ENCODE assay signal across 24 cellular contexts in the genomic region with DNA sequence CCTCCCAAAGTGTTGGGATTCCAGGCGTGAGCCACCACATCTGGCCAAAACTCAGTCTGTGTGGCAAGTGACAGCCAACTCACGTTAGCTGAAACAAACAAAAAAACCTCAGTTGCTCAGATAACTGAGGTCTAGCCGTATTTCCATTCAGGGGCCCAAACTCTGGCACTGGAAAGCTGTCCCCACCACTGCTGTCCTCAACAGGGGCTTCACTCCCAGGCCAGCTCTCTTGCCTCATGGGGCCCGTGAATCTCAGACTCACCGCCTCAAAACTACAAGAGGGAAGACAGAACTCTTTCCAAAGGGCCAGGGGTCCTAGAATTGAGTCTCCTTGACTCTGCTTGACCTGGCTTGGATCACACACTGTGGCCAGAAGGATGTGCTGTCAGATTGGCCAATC. TPM values are rescaled to one million over a fixed set of nuclear protein-coding genes. Genes with fewer than 3 reads are reported as not detected.
DNase-seq lines count a peak whose midpoint lies in the region; ATAC-seq and TF ChIP-seq lines count a peak whose summit lies in the region.
"Had no signal": no experiment of that assay in that cellular context is flagged by ENCODE, and none has a peak within 500 bp of the region (broad histone marks: within the 10 kb centered on the region; RNA-seq: fewer than 3 reads in every experiment).

No MANE protein-coding gene starts in this region.

- no peaks in the 10 kb centered on the region for H3K27me3 Mint-ChIP-seq in activated CD8-positive, alpha-beta T cell treated with anti-CD3 and anti-CD28 coated beads for 36 hours
- H3K27me3 Mint-ChIP-seq in activated CD8-positive, alpha-beta T cell treated with anti-CD3 and anti-CD28 coated beads, Interleukin-2, amount 10 ng/mL, durations not matched to agents 7 days and 5 days (ENCODE audit: low read depth), result no peaks in the 10 kb centered on the region
- H3K27me3 Mint-ChIP-seq in stimulated activated naive B cell treated with anti-CD40 and anti-IgM and Interleukin-4, amounts not matched to agents 10 μg/mL and 1 μg/mL and 100 μg/mL, for 72 hours, result no peaks in the 10 kb centered on the region
- H3K27me3 Mint-ChIP-seq: B cell; CD4-positive, alpha-beta memory T cell had no signal

- no peaks in the 10 kb centered on the region for H3K9me3 ChIP-seq in neutrophil
- H3K9me3 ChIP-seq: A549; BLaER1 treated with 17β-estradiol and CSF1 and Interleukin-3, amounts not matched to agents 10 nM and 100 nM had no signal

- H3K36me3 Mint-ChIP-seq in activated CD8-positive, alpha-beta T cell treated with anti-CD3 and anti-CD28 coated beads for 36 hours (ENCODE audit: low read depth), result peaks cover 33% of the 10 kb centered on the region
- peaks cover 37% of the 10 kb centered on the region for H3K36me3 Mint-ChIP-seq in activated CD8-positive, alpha-beta T cell treated with anti-CD3 and anti-CD28 coated beads, Interleukin-2, amount 10 ng/mL, durations not matched to agents 7 days and 5 days (ENCODE audit: low read depth)
- peaks cover 43 to 62% of the 10 kb centered on the region in 2 donors for H3K36me3 Mint-ChIP-seq in stimulated activated naive B cell treated with anti-CD40 and anti-IgM and Interleukin-4, amounts not matched to agents 10 μg/mL and 1 μg/mL and 100 μg/mL, for 72 hours

- H3K9me3 Mint-ChIP-seq in activated CD8-positive, alpha-beta T cell treated with anti-CD3 and anti-CD28 coated beads for 36 hours, result no peaks in the 10 kb centered on the region
- no peaks in the 10 kb centered on the region for H3K9me3 Mint-ChIP-seq in activated CD8-positive, alpha-beta T cell treated with anti-CD3 and anti-CD28 coated beads, Interleukin-2, amount 10 ng/mL, durations not matched to agents 7 days and 5 days (ENCODE audit: insufficient read depth)
- H3K9me3 Mint-ChIP-seq in stimulated activated naive B cell treated with anti-CD40 and anti-IgM and Interleukin-4, amounts not matched to agents 10 μg/mL and 1 μg/mL and 100 μg/mL, for 72 hours, result no peaks in the 10 kb centered on the region
- H3K9me3 Mint-ChIP-seq: CD4-positive, alpha-beta memory T cell; CD8-positive, alpha-beta memory T cell had no signal

- no peak overlapping the region for H3K4me3 ChIP-seq in neutrophil (ENCODE audit: low read depth in 1 of 2, low read length in 1 of 2)
- H3K4me3 ChIP-seq: A549; BLaER1 treated with 17β-estradiol and CSF1 and Interleukin-3, amounts not matched to agents 10 nM and 100 nM; GM12878 had no signal

- ATAC-seq in activated CD8-positive, alpha-beta T cell treated with anti-CD3 and anti-CD28 coated beads for 36 hours, result no peak
- no peak for ATAC-seq in activated CD8-positive, alpha-beta T cell treated with anti-CD3 and anti-CD28 coated beads, Interleukin-2, amount 10 ng/mL, durations not matched to agents 7 days and 5 days
- no peak for ATAC-seq in stimulated activated naive B cell treated with anti-CD40 and anti-IgM and Interleukin-4, amounts not matched to agents 10 μg/mL and 1 μg/mL and 100 μg/mL, for 72 hours (replicated peaks)
- no peak for ATAC-seq in GM18498 (IDR thresholded peaks at IDR 0.05; ENCODE audit: unreplicated experiment)
- ATAC-seq: A549, GM12878 had no signal

- TF ChIP-seq CTCF in activated CD8-positive, alpha-beta T cell treated with anti-CD3 and anti-CD28 coated beads for 36 hours (IDR thresholded peaks at IDR 0.05), result no peak
- no peak for TF ChIP-seq CTCF in neutrophil (IDR thresholded peaks at IDR 0.05)

- peak overlapping the region; percentile 39 for H3K27ac ChIP-seq in neutrophil
- H3K27ac ChIP-seq: 22Rv1; A549; BLaER1 treated with 17β-estradiol and CSF1 and Interleukin-3, amounts not matched to agents 10 nM and 100 nM; C4-2B had no signal

- H3K27me3 ChIP-seq in neutrophil, result no peaks in the 10 kb centered on the region
- H3K27me3 ChIP-seq: BLaER1 treated with 17β-estradiol and CSF1 and Interleukin-3, amounts not matched to agents 10 nM and 100 nM had no signal

- no peak for DNase-seq in activated CD8-positive, alpha-beta T cell treated with anti-CD3 and anti-CD28 coated beads for 36 hours
- DNase-seq in activated CD8-positive, alpha-beta T cell treated with anti-CD3 and anti-CD28 coated beads, Interleukin-2, amount 10 ng/mL, durations not matched to agents 7 days and 5 days, result no peak
- no peak for DNase-seq in stimulated activated naive B cell treated with anti-CD40 and anti-IgM and Interleukin-4, amounts not matched to agents 10 μg/mL and 1 μg/mL and 100 μg/mL, for 72 hours
- DNase-seq in SKM-1 treated with dmso at 0.1 percent for 144 hours (lab: John Stamatoyannopoulos, UW; ENCODE audit: unreplicated experiment), result no peak
- no peak for DNase-seq in NCI-H187 treated with DMSO at 0.1 percent for 48 hours (lab: John Stamatoyannopoulos, UW)
- DNase-seq: AML-193; CD4-positive, alpha-beta memory T cell; CD8-positive, alpha-beta memory T cell; COR-L47; DMS 273 treated with DMSO at 0.1 percent for 48 hours; DMS153; DMS53; DMS79; DND-41; EL; GDM1 had no signal

- H3K4me3 Mint-ChIP-seq in activated CD8-positive, alpha-beta T cell treated with anti-CD3 and anti-CD28 coated beads for 36 hours, result no peak overlapping the region
- no peak overlapping the region for H3K4me3 Mint-ChIP-seq in activated CD8-positive, alpha-beta T cell treated with anti-CD3 and anti-CD28 coated beads, Interleukin-2, amount 10 ng/mL, durations not matched to agents 7 days and 5 days
- H3K4me3 Mint-ChIP-seq in stimulated activated naive B cell treated with anti-CD40 and anti-IgM and Interleukin-4, amounts not matched to agents 10 μg/mL and 1 μg/mL and 100 μg/mL, for 72 hours, result no peak overlapping the region
- H3K4me3 Mint-ChIP-seq: B cell; CD4-positive, alpha-beta memory T cell; CD8-positive, alpha-beta memory T cell had no signal

- CTCF ChIA-PET in activated CD8-positive, alpha-beta T cell treated with anti-CD3 and anti-CD28 coated beads for 36 hours (lab: Charles Lee), result no interaction called here
- CTCF ChIA-PET in activated CD8-positive, alpha-beta T cell treated with anti-CD3 and anti-CD28 coated beads, Interleukin-2, amount 10 ng/mL, durations not matched to agents 7 days and 5 days (lab: Charles Lee), result no interaction called here

- peaks cover 38 to 40% of the 10 kb centered on the region in 2 experiments for H3K4me1 ChIP-seq in neutrophil (ENCODE audit: control insufficient read depth in 1 of 2, insufficient read depth in 1 of 2, low read depth in 1 of 2, low read length in 1 of 2)
- H3K4me1 ChIP-seq: A549 had no signal

- POLR2A ChIA-PET in activated CD8-positive, alpha-beta T cell treated with anti-CD3 and anti-CD28 coated beads for 36 hours (lab: Charles Lee), result no interaction called here
- POLR2A ChIA-PET in activated CD8-positive, alpha-beta T cell treated with anti-CD3 and anti-CD28 coated beads, Interleukin-2, amount 10 ng/mL, durations not matched to agents 7 days and 5 days (lab: Charles Lee), result interaction anchor here (0.7 to 1.0 kb wide), 3 partner anchors 12 to 31 kb away, joined by 3 read pairs; no protein-coding TSS in a partner anchor

- peak overlapping the region; percentile 25 for H3K27ac Mint-ChIP-seq in activated CD8-positive, alpha-beta T cell treated with anti-CD3 and anti-CD28 coated beads for 36 hours
- H3K27ac Mint-ChIP-seq in activated CD8-positive, alpha-beta T cell treated with anti-CD3 and anti-CD28 coated beads, Interleukin-2, amount 10 ng/mL, durations not matched to agents 7 days and 5 days, result no peak overlapping the region
- peak overlapping the region; percentile 62 for H3K27ac Mint-ChIP-seq in stimulated activated naive B cell treated with anti-CD40 and anti-IgM and Interleukin-4, amounts not matched to agents 10 μg/mL and 1 μg/mL and 100 μg/mL, for 72 hours
- H3K27ac Mint-ChIP-seq: B cell; CD4-positive, alpha-beta memory T cell had no signal

- H3K36me3 ChIP-seq in neutrophil, result peaks cover 72% of the 10 kb centered on the region

- peaks cover 5% of the 10 kb centered on the region for H3K4me1 Mint-ChIP-seq in activated CD8-positive, alpha-beta T cell treated with anti-CD3 and anti-CD28 coated beads for 36 hours (ENCODE audit: low read depth)
- no peaks in the 10 kb centered on the region for H3K4me1 Mint-ChIP-seq in activated CD8-positive, alpha-beta T cell treated with anti-CD3 and anti-CD28 coated beads, Interleukin-2, amount 10 ng/mL, durations not matched to agents 7 days and 5 days (ENCODE audit: low read depth)
- peaks cover 20 to 30% of the 10 kb centered on the region in 2 donors for H3K4me1 Mint-ChIP-seq in stimulated activated naive B cell treated with anti-CD40 and anti-IgM and Interleukin-4, amounts not matched to agents 10 μg/mL and 1 μg/mL and 100 μg/mL, for 72 hours

- intact Hi-C loops in activated CD8-positive, alpha-beta T cell treated with anti-CD3 and anti-CD28 coated beads for 36 hours (cut with micrococcal nuclease), result no loop called here

RNA-seq across cellular contexts. Expression of a gene that starts 7.4 kb away (rescaled TPM):
- total RNA-seq in activated CD8-positive, alpha-beta T cell treated with anti-CD3 and anti-CD28 coated beads for 36 hours, result 10 to 100 TPM; 15.2 to 19.5 TPM
- 10 to 100 TPM; 18.0 to 18.4 TPM for total RNA-seq in activated CD8-positive, alpha-beta T cell treated with anti-CD3 and anti-CD28 coated beads, Interleukin-2, amount 10 ng/mL, durations not matched to agents 7 days and 5 days

RNA-seq across cellular contexts. Expression of a gene that starts 38.8 kb away (rescaled TPM):
- 10 to 100 TPM; 43.1 to 44.6 TPM for total RNA-seq in activated CD8-positive, alpha-beta T cell treated with anti-CD3 and anti-CD28 coated beads for 36 hours
- 10 to 100 TPM; 56.3 to 57.8 TPM for total RNA-seq in activated CD8-positive, alpha-beta T cell treated with anti-CD3 and anti-CD28 coated beads, Interleukin-2, amount 10 ng/mL, durations not matched to agents 7 days and 5 days
